ENCODE assay signal across 10 cellular contexts in genomic region chr19:41945135-41945766, GRCh38. TPM values are rescaled to one million over a fixed set of nuclear protein-coding genes. Genes with fewer than 3 reads are reported as not detected.
DNase-seq lines count a peak whose midpoint lies in the region; ATAC-seq and TF ChIP-seq lines count a peak whose summit lies in the region.
"Had no signal": no experiment of that assay in that cellular context is flagged by ENCODE, and none has a peak within 500 bp of the region (broad histone marks: within the 10 kb centered on the region; RNA-seq: fewer than 3 reads in every experiment).

No MANE protein-coding gene starts in this region.

- H3K9me3 ChIP-seq in tibial nerve = no peaks in the 10 kb centered on the region

- H3K27ac ChIP-seq in tibial nerve = peak overlapping the region in 1 of 4 donors; percentile 29

- no peaks in the 10 kb centered on the region for H3K9me3 Mint-ChIP-seq in activated naive CD8-positive, alpha-beta T cell treated with anti-CD3 and anti-CD28 coated beads for 36 hours

- ATAC-seq in GM21737 (IDR thresholded peaks at IDR 0.05; ENCODE audit: unreplicated experiment) = peak; percentile 65

- no peak overlapping the region for H3K4me3 ChIP-seq in GM06990 (replicated peaks; ENCODE audit: low read depth, low read length)
- no peak overlapping the region for H3K4me3 ChIP-seq in tibial nerve

- peaks cover 0 to 25% (median 9%) of the 10 kb centered on the region in 4 donors for H3K4me1 ChIP-seq in tibial nerve

- H3K36me3 Mint-ChIP-seq in activated naive CD8-positive, alpha-beta T cell treated with anti-CD3 and anti-CD28 coated beads for 36 hours = no peaks in the 10 kb centered on the region

- no peak for TF ChIP-seq EP300 in tibial nerve (IDR thresholded peaks at IDR 0.05)

- H3K4me3 Mint-ChIP-seq in activated naive CD8-positive, alpha-beta T cell treated with anti-CD3 and anti-CD28 coated beads for 36 hours = peak overlapping the region; percentile 55
- H3K4me3 Mint-ChIP-seq: brain had no signal

- no peak for TF ChIP-seq CTCF in GM06990 (IDR thresholded peaks at IDR 0.05; ENCODE audit: insufficient read depth, low read length, poor library complexity, severe bottlenecking)
- TF ChIP-seq CTCF in tibial nerve (IDR thresholded peaks at IDR 0.05) = no peak

- peaks cover 48% of the 10 kb centered on the region for H3K4me1 Mint-ChIP-seq in activated naive CD8-positive, alpha-beta T cell treated with anti-CD3 and anti-CD28 coated beads for 36 hours

- H3K36me3 ChIP-seq in GM06990 (ENCODE audit: control insufficient read depth, insufficient read depth, low read length) (no peaks in the 10 kb centered on the region), tibial nerve (peaks cover 0 to 21% (median 0%) of the 10 kb centered on the region in 3 donors)

- no peak for TF ChIP-seq POLR2A in tibial nerve (IDR thresholded peaks at IDR 0.05)

- peak; percentile 90 for DNase-seq in GM06990 (ENCODE audit: extremely low read depth, insufficient read length)
- DNase-seq in RPMI8226 = peak; percentile 32
- DNase-seq in activated naive CD8-positive, alpha-beta T cell treated with anti-CD3 and anti-CD28 coated beads for 36 hours = peak; percentile 89
- peak; percentile 72 to 83 for DNase-seq in stimulated activated CD8-positive, alpha-beta memory T cell treated with anti-CD3 and anti-CD28 coated beads, Interleukin-2, amount 100 ng/mL, for 48 hours (ENCODE audit: low read depth in 2 of 2)
- no peak for DNase-seq in tibial nerve (ENCODE audit: low spot score in 2 of 2)
- no peak for DNase-seq in UCSD-AML1 (lab: John Stamatoyannopoulos, UW; ENCODE audit: unreplicated experiment)
- no peak for DNase-seq in NCI-H1930 (lab: John Stamatoyannopoulos, UW)

- peak overlapping the region; percentile 94 for H3K27ac Mint-ChIP-seq in activated naive CD8-positive, alpha-beta T cell treated with anti-CD3 and anti-CD28 coated beads for 36 hours
- H3K27ac Mint-ChIP-seq: brain had no signal

- peaks cover 5% of the 10 kb centered on the region for H3K27me3 Mint-ChIP-seq in activated naive CD8-positive, alpha-beta T cell treated with anti-CD3 and anti-CD28 coated beads for 36 hours

- WGBS in tibial nerve, 2 donors = 77 to 85% methylated on average over 8 of the region's 8 CpGs

- H3K27me3 ChIP-seq in GM06990 (replicated peaks; ENCODE audit: control insufficient read depth, insufficient read depth, low read length) (no peaks in the 10 kb centered on the region), tibial nerve (peaks cover 0 to 30% of the 10 kb centered on the region in 2 donors)

RNA-seq across cellular contexts. Expression of gene RABAC1, which starts 13.9 kb away (rescaled TPM):
- 10 to 100 TPM; 46.9 to 50.7 TPM for total RNA-seq in activated naive CD8-positive, alpha-beta T cell treated with anti-CD3 and anti-CD28 coated beads for 36 hours
- total RNA-seq in tibial nerve = 100 to 1,000 TPM; 168 to 206 (median 199) TPM

RNA-seq across cellular contexts. Expression of gene ERFL, which starts 17.0 kb away (rescaled TPM):
- 1 to 10 TPM; 1.1 to 1.2 TPM for total RNA-seq in activated naive CD8-positive, alpha-beta T cell treated with anti-CD3 and anti-CD28 coated beads for 36 hours
- total RNA-seq in tibial nerve = under 1 TPM in 3 of 4 donors, not detected in 1; 0.30 to 0.59 (median 0.42) TPM
- total RNA-seq: Daoy had no signal

RNA-seq across cellular contexts. Expression of gene ATP1A3, which starts 48.8 kb away (rescaled TPM):
- total RNA-seq in activated naive CD8-positive, alpha-beta T cell treated with anti-CD3 and anti-CD28 coated beads for 36 hours = 1 to 10 TPM; 4.3 to 4.8 TPM
- total RNA-seq in tibial nerve = not detected

Comparison
In these comparisons a context has a peak if more than half of its experiments do, and no peak if none do; other contexts are left out.
1. DNase-seq: peak in GM06990 (single experiment), RPMI8226 (single experiment), activated naive CD8-positive, alpha-beta T cell treated with anti-CD3 and anti-CD28 coated beads for 36 hours (single experiment) and stimulated activated CD8-positive, alpha-beta memory T cell treated with anti-CD3 and anti-CD28 coated beads, Interleukin-2, amount 100 ng/mL, for 48 hours (2 of 2); none in tibial nerve (0 of 2), UCSD-AML1 (single experiment) and NCI-H1930 (0 of 2).
2. RNA of gene ATP1A3, which starts 48.8 kb away (total RNA-seq): 4.3 to 4.8 TPM in activated naive CD8-positive, alpha-beta T cell treated with anti-CD3 and anti-CD28 coated beads for 36 hours; not detected in tibial nerve; every median in the first group is over 4 times any median in the second.